Comparison of ENCODE assay signal across 9 cellular contexts in the genomic region with DNA sequence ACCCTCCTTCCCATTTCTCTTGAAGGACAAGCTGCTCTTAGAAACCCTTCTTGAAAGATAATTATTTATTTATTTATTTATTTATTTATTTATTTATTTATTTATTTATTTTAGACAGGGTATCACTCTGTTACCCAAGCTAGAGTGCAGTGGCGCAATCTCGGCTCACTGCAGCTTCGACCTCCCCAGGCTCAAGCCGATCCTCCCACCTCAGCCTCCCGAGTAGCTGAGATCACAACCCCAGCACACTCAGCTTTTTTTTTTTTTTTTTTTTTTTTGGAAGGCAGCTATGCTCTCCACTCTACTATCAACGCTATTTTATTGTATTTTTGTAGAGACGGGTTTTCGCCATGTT. TPM values are rescaled to one million over a fixed set of nuclear protein-coding genes. Genes with fewer than 3 reads are reported as not detected.
DNase-seq lines count a peak whose midpoint lies in the region; ATAC-seq and TF ChIP-seq lines count a peak whose summit lies in the region.
"Had no signal": no experiment of that assay in that cellular context is flagged by ENCODE, and none has a peak within 500 bp of the region (broad histone marks: within the 10 kb centered on the region; RNA-seq: fewer than 3 reads in every experiment).

No MANE protein-coding gene starts in this region.

- peak overlapping the region; percentile 77 for H3K4me3 Mint-ChIP-seq in activated naive CD4-positive, alpha-beta T cell treated with anti-CD3 and anti-CD28 coated beads, Interleukin-2, amount 10 ng/mL, durations not matched to agents 7 days and 5 days
- H3K4me3 Mint-ChIP-seq in activated T-helper 17 cell treated with anti-CD3 and anti-CD28 coated beads, Interleukin-2, amount 50 U/mL, for 72 hours = peak overlapping the region; percentile 78

- H3K9me3 ChIP-seq in mucosa of rectum (ENCODE audit: control insufficient read depth in 2 of 2, low read length in 2 of 2) (no peaks in the 10 kb centered on the region), transverse colon (no peaks in the 10 kb centered on the region)
- H3K9me3 ChIP-seq: BE2C had no signal

- no peak for ATAC-seq in activated T-helper 17 cell treated with anti-CD3 and anti-CD28 coated beads, Interleukin-2, amount 50 U/mL, for 72 hours (replicated peaks)
- ATAC-seq in sciatic nerve = no peak
- ATAC-seq in HG03025 (IDR thresholded peaks at IDR 0.05; ENCODE audit: low FRiP score, unreplicated experiment) = no peak

- no peak for DNase-seq in activated naive CD4-positive, alpha-beta T cell treated with anti-CD3 and anti-CD28 coated beads, Interleukin-2, amount 10 ng/mL, durations not matched to agents 7 days and 5 days
- DNase-seq in activated naive CD4-positive, alpha-beta T cell (lab: John Stamatoyannopoulos, UW) = no peak
- DNase-seq in transverse colon (no peak), sciatic nerve (ENCODE audit: low spot score) (no peak), NCI-H1092 treated with DMSO at 0.1 percent for 48 hours (lab: John Stamatoyannopoulos, UW) (no peak)

- H3K4me1 Mint-ChIP-seq in activated naive CD4-positive, alpha-beta T cell treated with anti-CD3 and anti-CD28 coated beads, Interleukin-2, amount 10 ng/mL, durations not matched to agents 7 days and 5 days = peaks cover 32% of the 10 kb centered on the region
- H3K4me1 Mint-ChIP-seq in activated T-helper 17 cell treated with anti-CD3 and anti-CD28 coated beads, Interleukin-2, amount 50 U/mL, for 72 hours = peaks cover 4% of the 10 kb centered on the region

- H3K36me3 Mint-ChIP-seq in activated naive CD4-positive, alpha-beta T cell treated with anti-CD3 and anti-CD28 coated beads, Interleukin-2, amount 10 ng/mL, durations not matched to agents 7 days and 5 days = peaks cover 20% of the 10 kb centered on the region
- peaks cover 32% of the 10 kb centered on the region for H3K36me3 Mint-ChIP-seq in activated T-helper 17 cell treated with anti-CD3 and anti-CD28 coated beads, Interleukin-2, amount 50 U/mL, for 72 hours (ENCODE audit: low read depth)

- no peak overlapping the region for H3K27ac Mint-ChIP-seq in activated naive CD4-positive, alpha-beta T cell treated with anti-CD3 and anti-CD28 coated beads, Interleukin-2, amount 10 ng/mL, durations not matched to agents 7 days and 5 days
- no peak overlapping the region for H3K27ac Mint-ChIP-seq in activated T-helper 17 cell treated with anti-CD3 and anti-CD28 coated beads, Interleukin-2, amount 50 U/mL, for 72 hours

- no peaks in the 10 kb centered on the region for H3K9me3 Mint-ChIP-seq in activated naive CD4-positive, alpha-beta T cell treated with anti-CD3 and anti-CD28 coated beads, Interleukin-2, amount 10 ng/mL, durations not matched to agents 7 days and 5 days
- no peaks in the 10 kb centered on the region for H3K9me3 Mint-ChIP-seq in activated T-helper 17 cell treated with anti-CD3 and anti-CD28 coated beads, Interleukin-2, amount 50 U/mL, for 72 hours

- H3K27me3 ChIP-seq in mucosa of rectum (ENCODE audit: control insufficient read depth in 2 of 2, insufficient read depth in 2 of 2, low read length in 2 of 2) = no peaks in the 10 kb centered on the region
- no peaks in the 10 kb centered on the region for H3K27me3 ChIP-seq in transverse colon
- H3K27me3 ChIP-seq: BE2C had no signal

- H3K4me1 ChIP-seq in mucosa of rectum (ENCODE audit: control insufficient read depth in 2 of 2, insufficient read depth in 2 of 2, low read length in 2 of 2) = peaks cover 14 to 16% of the 10 kb centered on the region in 2 donors
- H3K4me1 ChIP-seq in transverse colon = peaks cover 0 to 19% (median 14%) of the 10 kb centered on the region in 4 donors

- TF ChIP-seq POLR2A in transverse colon (IDR thresholded peaks at IDR 0.05) = no peak

- H3K9ac ChIP-seq in mucosa of rectum (ENCODE audit: low read depth in 1 of 2, low read length in 2 of 2) = no peak overlapping the region

- peaks cover 23% of the 10 kb centered on the region for H3K27me3 Mint-ChIP-seq in activated naive CD4-positive, alpha-beta T cell treated with anti-CD3 and anti-CD28 coated beads, Interleukin-2, amount 10 ng/mL, durations not matched to agents 7 days and 5 days
- H3K27me3 Mint-ChIP-seq in activated T-helper 17 cell treated with anti-CD3 and anti-CD28 coated beads, Interleukin-2, amount 50 U/mL, for 72 hours = no peaks in the 10 kb centered on the region

- CTCF ChIA-PET in activated naive CD4-positive, alpha-beta T cell treated with anti-CD3 and anti-CD28 coated beads, Interleukin-2, amount 10 ng/mL, durations not matched to agents 7 days and 5 days (lab: Charles Lee) = no interaction called here

- intact Hi-C loops in transverse colon (cut with DNase I; ENCODE audit: low total_unique reads) (loop anchor here (10.0 kb wide), 1 partner anchor 288 kb away; no protein-coding TSS in a partner anchor), sciatic nerve (cut with DNase I) (no loop called here)

- H3K36me3 ChIP-seq in mucosa of rectum (ENCODE audit: control insufficient read depth in 2 of 2, insufficient read depth in 2 of 2, low read length in 2 of 2) (peaks cover 12 to 18% of the 10 kb centered on the region in 2 donors), transverse colon (peaks cover 0 to 13% (median 4%) of the 10 kb centered on the region in 4 donors)
- H3K36me3 ChIP-seq: BE2C had no signal

- WGBS in transverse colon (ENCODE audit: low coverage in 1 of 2), 2 donors = 79 to 92% methylated on average over 4 to 8 of the region's 8 CpGs

- TF ChIP-seq EP300 in transverse colon (IDR thresholded peaks at IDR 0.05; ENCODE audit: low read depth) = no peak

- H3K27ac ChIP-seq in mucosa of rectum (ENCODE audit: low read depth in 2 of 2, low read length in 2 of 2) (peak overlapping the region in 1 of 2 donors; percentile 93), transverse colon (peak overlapping the region in 3 of 4 donors; percentile 94 to 97 (median 96))

- H3K4me3 ChIP-seq in mucosa of rectum (ENCODE audit: low read length in 2 of 2) (peak overlapping the region; percentile 83 to 86), transverse colon (peak overlapping the region in 1 of 4 donors; percentile 83)

- in situ Hi-C loops in transverse colon (cut with MboI; ENCODE audit: low pct_ligation_motif_present in 1 of 4, low pct_unique_long_range_greater_than_20kb in 1 of 4, low sequenced_read_pairs in 3 of 4) = loop anchor here in 3 of 4 donors (25.0 kb wide), 2 partner anchors 291 to 359 kb away; a partner anchor contains a TSS

- TF ChIP-seq CTCF in transverse colon (IDR thresholded peaks at IDR 0.05) = no peak

RNA-seq across cellular contexts. Expression of a gene that starts 1.2 kb away (rescaled TPM):
- 10 to 100 TPM; 28.6 to 44.7 TPM for total RNA-seq in activated T-helper 17 cell treated with anti-CD3 and anti-CD28 coated beads, Interleukin-2, amount 50 U/mL, for 72 hours
- total RNA-seq in transverse colon (10 to 100 TPM; 33.3 to 77.8 (median 73.4) TPM), sciatic nerve (39.9 TPM)

RNA-seq across cellular contexts. Expression of a gene that starts 25.1 kb away (rescaled TPM):
- not detected for total RNA-seq in activated T-helper 17 cell treated with anti-CD3 and anti-CD28 coated beads, Interleukin-2, amount 50 U/mL, for 72 hours
- total RNA-seq in transverse colon (under 1 TPM in 1 of 4 donors, not detected in 3; 0.96 TPM), sciatic nerve (not detected)
